Comparison of ENCODE assay signal across 8 cellular contexts in genomic region chr3:128653383-128653992, GRCh38. TPM values are rescaled to one million over a fixed set of nuclear protein-coding genes. Genes with fewer than 3 reads are reported as not detected.
A peak's percentile ranks its signal among the peaks of the same experiment; 100 is the strongest.
DNase-seq lines count a peak whose midpoint lies in the region; ATAC-seq and TF ChIP-seq lines count a peak whose summit lies in the region.
"Not testable (repeated sequence)": the region's sequence is repeated elsewhere in the genome, so short reads cannot be mapped to it uniquely, and the experiment has no call there.

No MANE protein-coding gene starts in this region.

- DNase-seq in COLO668 (lab: John Stamatoyannopoulos, UW; ENCODE audit: unreplicated experiment) (peak; percentile 47), NCI-H1930 (lab: John Stamatoyannopoulos, UW) (peak; percentile 15 to 33), dermis blood vessel endothelial cell (peak; percentile 17), cardiac muscle cell (ENCODE audit: low read depth in 1 of 2, low spot score in 1 of 2) (peak in 1 of 2 donors; percentile 38)
- peak; percentile 72 for DNase-seq in activated CD4-positive, alpha-beta memory T cell treated with anti-CD3 and anti-CD28 coated beads for 36 hours
- peak; percentile 68 for DNase-seq in activated naive CD4-positive, alpha-beta T cell treated with anti-CD3 and anti-CD28 coated beads, Interleukin-2, amount 10 ng/mL, durations not matched to agents 7 days and 5 days
- not testable (repeated sequence) for DNase-seq in natural killer cell
- peak in 1 of 2 donors; percentile 67 for DNase-seq in stimulated activated naive CD8-positive, alpha-beta T cell treated with anti-CD3 and anti-CD28 coated beads, Interleukin-15, amount 100 ng/mL, for 72 hours

- H3K27me3 ChIP-seq in cardiac muscle cell = not testable (repeated sequence)

- H3K36me3 Mint-ChIP-seq in activated CD4-positive, alpha-beta memory T cell treated with anti-CD3 and anti-CD28 coated beads for 36 hours; activated naive CD4-positive, alpha-beta T cell treated with anti-CD3 and anti-CD28 coated beads, Interleukin-2, amount 10 ng/mL, durations not matched to agents 7 days and 5 days; natural killer cell: not testable (repeated sequence)

- not testable (repeated sequence) for H3K27ac ChIP-seq in cardiac muscle cell

- H3K4me3 Mint-ChIP-seq in activated CD4-positive, alpha-beta memory T cell treated with anti-CD3 and anti-CD28 coated beads for 36 hours = peak overlapping the region; percentile 80
- H3K4me3 Mint-ChIP-seq in activated naive CD4-positive, alpha-beta T cell treated with anti-CD3 and anti-CD28 coated beads, Interleukin-2, amount 10 ng/mL, durations not matched to agents 7 days and 5 days = peak overlapping the region; percentile 60
- peak overlapping the region; percentile 89 for H3K4me3 Mint-ChIP-seq in natural killer cell
- peak overlapping the region; percentile 78 to 89 for H3K4me3 Mint-ChIP-seq in stimulated activated naive CD8-positive, alpha-beta T cell treated with anti-CD3 and anti-CD28 coated beads, Interleukin-15, amount 100 ng/mL, for 72 hours

- TF ChIP-seq CTCF in cardiac muscle cell (IDR thresholded peaks at IDR 0.05; ENCODE audit: low read depth, low read length) = peak; percentile 9
- TF ChIP-seq CTCF in natural killer cell (IDR thresholded peaks at IDR 0.05) = not testable (repeated sequence)

- not testable (repeated sequence) for H3K4me3 ChIP-seq in cardiac muscle cell

- not testable (repeated sequence) for H3K9me3 ChIP-seq in cardiac muscle cell (ENCODE audit: low read depth)

- not testable (repeated sequence) for H3K27me3 Mint-ChIP-seq in activated CD4-positive, alpha-beta memory T cell treated with anti-CD3 and anti-CD28 coated beads for 36 hours; activated naive CD4-positive, alpha-beta T cell treated with anti-CD3 and anti-CD28 coated beads, Interleukin-2, amount 10 ng/mL, durations not matched to agents 7 days and 5 days; natural killer cell (ENCODE audit: low read depth in 2 of 2); stimulated activated naive CD8-positive, alpha-beta T cell treated with anti-CD3 and anti-CD28 coated beads, Interleukin-15, amount 100 ng/mL, for 72 hours

- not testable (repeated sequence) for H3K4me1 ChIP-seq in cardiac muscle cell (ENCODE audit: low read depth)

- CTCF ChIA-PET in activated CD4-positive, alpha-beta memory T cell treated with anti-CD3 and anti-CD28 coated beads for 36 hours (lab: Charles Lee) = interaction anchor here (0.8 to 2.1 kb wide), 14 partner anchors 9 to 225 kb away, joined by 3 to 14 read pairs (median 4); no protein-coding TSS in a partner anchor
- CTCF ChIA-PET in activated naive CD4-positive, alpha-beta T cell treated with anti-CD3 and anti-CD28 coated beads, Interleukin-2, amount 10 ng/mL, durations not matched to agents 7 days and 5 days (lab: Charles Lee) = interaction anchor here (0.7 to 3.2 kb wide), 9 partner anchors 22 to 195 kb away, joined by 3 to 15 read pairs (median 3); no protein-coding TSS in a partner anchor

- POLR2A ChIA-PET in activated CD4-positive, alpha-beta memory T cell treated with anti-CD3 and anti-CD28 coated beads for 36 hours (lab: Charles Lee) = interaction anchor here (1.2 kb wide), 1 partner anchor 27 kb away, joined by 3 read pairs; no protein-coding TSS in a partner anchor

- intact Hi-C loops in activated CD4-positive, alpha-beta memory T cell treated with anti-CD3 and anti-CD28 coated beads for 36 hours (cut with micrococcal nuclease); natural killer cell (cut with micrococcal nuclease): not testable (repeated sequence)

- peaks cover 20% of the 10 kb centered on the region for H3K4me1 Mint-ChIP-seq in activated CD4-positive, alpha-beta memory T cell treated with anti-CD3 and anti-CD28 coated beads for 36 hours (ENCODE audit: low read depth)
- peaks cover 28% of the 10 kb centered on the region for H3K4me1 Mint-ChIP-seq in activated naive CD4-positive, alpha-beta T cell treated with anti-CD3 and anti-CD28 coated beads, Interleukin-2, amount 10 ng/mL, durations not matched to agents 7 days and 5 days
- H3K4me1 Mint-ChIP-seq in natural killer cell = peaks cover 20 to 25% of the 10 kb centered on the region in 2 donors
- H3K4me1 Mint-ChIP-seq in stimulated activated naive CD8-positive, alpha-beta T cell treated with anti-CD3 and anti-CD28 coated beads, Interleukin-15, amount 100 ng/mL, for 72 hours = peaks cover 21% of the 10 kb centered on the region

- ATAC-seq in natural killer cell; stimulated activated naive CD8-positive, alpha-beta T cell treated with anti-CD3 and anti-CD28 coated beads, Interleukin-15, amount 100 ng/mL, for 72 hours: not testable (repeated sequence)

- not testable (repeated sequence) for H3K27ac Mint-ChIP-seq in activated CD4-positive, alpha-beta memory T cell treated with anti-CD3 and anti-CD28 coated beads for 36 hours
- peak overlapping the region; percentile 2 for H3K27ac Mint-ChIP-seq in activated naive CD4-positive, alpha-beta T cell treated with anti-CD3 and anti-CD28 coated beads, Interleukin-2, amount 10 ng/mL, durations not matched to agents 7 days and 5 days
- H3K27ac Mint-ChIP-seq in natural killer cell = peak overlapping the region in 1 of 2 donors; percentile 46
- peak overlapping the region in 1 of 2 donors; percentile 10 for H3K27ac Mint-ChIP-seq in stimulated activated naive CD8-positive, alpha-beta T cell treated with anti-CD3 and anti-CD28 coated beads, Interleukin-15, amount 100 ng/mL, for 72 hours

- not testable (repeated sequence) for H3K9me3 Mint-ChIP-seq in activated CD4-positive, alpha-beta memory T cell treated with anti-CD3 and anti-CD28 coated beads for 36 hours; activated naive CD4-positive, alpha-beta T cell treated with anti-CD3 and anti-CD28 coated beads, Interleukin-2, amount 10 ng/mL, durations not matched to agents 7 days and 5 days; natural killer cell; stimulated activated naive CD8-positive, alpha-beta T cell treated with anti-CD3 and anti-CD28 coated beads, Interleukin-15, amount 100 ng/mL, for 72 hours

- H3K36me3 ChIP-seq in cardiac muscle cell = not testable (repeated sequence)

RNA-seq across cellular contexts. Expression of gene RPN1, which starts 2.9 kb away (rescaled TPM):
- total RNA-seq in activated CD4-positive, alpha-beta memory T cell treated with anti-CD3 and anti-CD28 coated beads for 36 hours = 100 to 1,000 TPM; 166 to 168 TPM
- total RNA-seq in dermis blood vessel endothelial cell (458 and 572 TPM in 2 replicates), cardiac muscle cell (202 and 283 TPM in 2 replicates), natural killer cell (100 to 1,000 TPM in 1 of 3 donors, 10 to 100 TPM in 2; 90.5 to 130 (median 92.1) TPM)
- 241 and 328 TPM in 2 replicates for polyA plus RNA-seq in cardiac muscle cell
